In genomic region chr17:79473111-79473835, GRCh38 we compare ENCODE assay signal across 16 cellular contexts.
A peak's percentile ranks its signal among the peaks of the same experiment; 100 is the strongest.
DNase-seq lines count a peak whose midpoint lies in the region; ATAC-seq and TF ChIP-seq lines count a peak whose summit lies in the region.
"Had no signal": no experiment of that assay in that cellular context is flagged by ENCODE, and none has a peak within 500 bp of the region (broad histone marks: within the 10 kb centered on the region; RNA-seq: fewer than 3 reads in every experiment).

No MANE protein-coding gene starts in this region.

- ATAC-seq in sciatic nerve, result peak; percentile 66
- ATAC-seq: naive thymus-derived CD8-positive, alpha-beta T cell had no signal

- TF ChIP-seq POLR2A in uterus (IDR thresholded peaks at IDR 0.05), result no peak

- H3K4me3 ChIP-seq in uterus, result no peak overlapping the region
- H3K4me3 ChIP-seq: smooth muscle cell had no signal

- peak; percentile 54 for DNase-seq in H4 (ENCODE audit: low spot score)
- DNase-seq in NCI-H69 (lab: John Stamatoyannopoulos, UW), result peak; percentile 25
- DNase-seq in cerebellum (ENCODE audit: low spot score), result peak; percentile 78
- no peak for DNase-seq in sciatic nerve (ENCODE audit: low spot score)
- DNase-seq in uterus, result no peak
- DNase-seq in nucleus accumbens (lab: John Stamatoyannopoulos, UW), result no peak
- no peak for DNase-seq in activated gamma-delta T cell (lab: John Stamatoyannopoulos, UW)
- DNase-seq in activated naive CD4-positive, alpha-beta T cell treated with anti-CD3 and anti-CD28 coated beads, Interleukin-2, amount 50 U/mL, for 16 hours, result no peak
- DNase-seq: CD8-positive, alpha-beta memory T cell; dermis blood vessel endothelial cell; DND-41; mesenchymal stem cell; naive thymus-derived CD8-positive, alpha-beta T cell; NCI-H1105 treated with DMSO at 0.1 percent for 48 hours had no signal

- H3K27me3 ChIP-seq in uterus, result no peaks in the 10 kb centered on the region

- TF ChIP-seq CTCF in uterus (IDR thresholded peaks at IDR 0.05), result no peak

- H3K36me3 ChIP-seq in uterus, result no peaks in the 10 kb centered on the region

- no peaks in the 10 kb centered on the region for H3K4me1 ChIP-seq in uterus

- H3K9me3 ChIP-seq in uterus, result no peaks in the 10 kb centered on the region

- intact Hi-C loops in sciatic nerve (cut with DNase I) (no loop called here), uterus (cut with DNase I; ENCODE audit: low total_unique reads) (no loop called here)

- H3K27ac ChIP-seq in uterus, result no peak overlapping the region
- H3K27ac ChIP-seq: RWPE1 had no signal

Comparison
In these comparisons a context has a peak if more than half of its experiments do, and no peak if none do; other contexts are left out.
1. DNase-seq: peak in H4 (single experiment), NCI-H69 (single experiment) and cerebellum (single experiment); none in sciatic nerve (single experiment), uterus (0 of 2), nucleus accumbens (0 of 56), activated gamma-delta T cell (single experiment) and activated naive CD4-positive, alpha-beta T cell treated with anti-CD3 and anti-CD28 coated beads, Interleukin-2, amount 50 U/mL, for 16 hours (single experiment).